23 cellular contexts compared by ENCODE assay signal in genomic region chr12:32846053-32846452, GRCh38. TPM values are rescaled to one million over a fixed set of nuclear protein-coding genes. Genes with fewer than 3 reads are reported as not detected.
DNase-seq lines count a peak whose midpoint lies in the region; ATAC-seq and TF ChIP-seq lines count a peak whose summit lies in the region.
"Had no signal": no experiment of that assay in that cellular context is flagged by ENCODE, and none has a peak within 500 bp of the region (broad histone marks: within the 10 kb centered on the region; RNA-seq: fewer than 3 reads in every experiment).

No MANE protein-coding gene starts in this region.

- peak overlapping the region; percentile 48 for H3K9ac ChIP-seq in trophoblast cell (ENCODE audit: low read length)
- H3K9ac ChIP-seq: BLaER1 treated with 17β-estradiol and CSF1 and Interleukin-3, amounts not matched to agents 10 nM and 100 nM had no signal

- H3K79me1 ChIP-seq in trophoblast cell (ENCODE audit: low read length), result peaks cover 2% of the 10 kb centered on the region

- no peak overlapping the region for H3K4ac ChIP-seq in trophoblast cell (ENCODE audit: low read depth, low read length)

- H2BK12ac ChIP-seq in trophoblast cell (ENCODE audit: low read length), result no peak overlapping the region

- H3K4me1 ChIP-seq in heart right ventricle, result peaks cover 0 to 42% (median 11%) of the 10 kb centered on the region in 9 donors
- H3K4me1 ChIP-seq in right cardiac atrium (ENCODE audit: control insufficient read depth, insufficient read depth, low read length), result peaks cover 2% of the 10 kb centered on the region
- H3K4me1 ChIP-seq in trophoblast cell (ENCODE audit: control insufficient read depth in 1 of 2, insufficient read depth in 2 of 2, low read length in 2 of 2), result peaks cover 0 to 2% of the 10 kb centered on the region in 2 experiments
- no peaks in the 10 kb centered on the region for H3K4me1 ChIP-seq in tibial artery
- H3K4me1 ChIP-seq in breast epithelium, result no peaks in the 10 kb centered on the region
- no peaks in the 10 kb centered on the region for H3K4me1 ChIP-seq in upper lobe of right lung
- H3K4me1 ChIP-seq: BLaER1 treated with 17β-estradiol and CSF1 and Interleukin-3, amounts not matched to agents 10 nM and 100 nM had no signal

- no peak overlapping the region for H2AK5ac ChIP-seq in trophoblast cell (ENCODE audit: low read length)

- no peak overlapping the region for H2AFZ ChIP-seq in trophoblast cell (ENCODE audit: insufficient read depth, low read length, poor library complexity)

- no peaks in the 10 kb centered on the region for H3K9me3 ChIP-seq in heart right ventricle
- H3K9me3 ChIP-seq in right cardiac atrium (ENCODE audit: control insufficient read depth, low read length), result no peaks in the 10 kb centered on the region
- no peaks in the 10 kb centered on the region for H3K9me3 ChIP-seq in trophoblast cell (ENCODE audit: insufficient read depth, low read depth, low read length)
- H3K9me3 ChIP-seq in tibial artery, result no peaks in the 10 kb centered on the region
- H3K9me3 ChIP-seq in breast epithelium, result no peaks in the 10 kb centered on the region
- no peaks in the 10 kb centered on the region for H3K9me3 ChIP-seq in upper lobe of right lung
- H3K9me3 ChIP-seq: A549; BE2C; BLaER1 treated with 17β-estradiol and CSF1 and Interleukin-3, amounts not matched to agents 10 nM and 100 nM had no signal

- ATAC-seq in Right ventricle myocardium superior (ENCODE audit: poor library complexity), result peak; percentile 60
- peak in 5 of 8 donors; percentile 35 to 76 (median 56) for ATAC-seq in heart right ventricle
- ATAC-seq in right cardiac atrium, result peak; percentile 51 to 60
- ATAC-seq in upper lobe of right lung, result no peak
- ATAC-seq: A549, GM12878 had no signal

- no peak overlapping the region for H3K4me2 ChIP-seq in trophoblast cell (ENCODE audit: low read length)
- H3K4me2 ChIP-seq: A549; BLaER1 treated with 17β-estradiol and CSF1 and Interleukin-3, amounts not matched to agents 10 nM and 100 nM had no signal

- intact Hi-C loops in Right ventricle myocardium superior (cut with DNase I) (no loop called here), cardiac septum (cut with DNase I) (no loop called here), heart right ventricle (cut with DNase I) (no loop called here), right cardiac atrium (cut with DNase I) (loop anchor here in 1 of 4 donors (10.0 kb wide), 1 partner anchor 49 kb away; the partner anchor contains the start of gene PKP2), tibial artery (cut with DNase I; ENCODE audit: low total_unique reads) (no loop called here), breast epithelium (cut with DNase I; ENCODE audit: low total_unique reads) (no loop called here), upper lobe of right lung (cut with DNase I) (no loop called here)

- no peak overlapping the region for H3K18ac ChIP-seq in trophoblast cell (ENCODE audit: low read length)

- no peak overlapping the region for H3K4me3 ChIP-seq in heart right ventricle
- H3K4me3 ChIP-seq in right cardiac atrium (ENCODE audit: low read length), result no peak overlapping the region
- H3K4me3 ChIP-seq in trophoblast cell (ENCODE audit: low read depth, low read length), result no peak overlapping the region
- no peak overlapping the region for H3K4me3 ChIP-seq in tibial artery
- no peak overlapping the region for H3K4me3 ChIP-seq in breast epithelium
- H3K4me3 ChIP-seq in upper lobe of right lung, result no peak overlapping the region
- H3K4me3 ChIP-seq: A549; BLaER1 treated with 17β-estradiol and CSF1 and Interleukin-3, amounts not matched to agents 10 nM and 100 nM; GM12878 had no signal

- 47 to 57% methylated on average over 6 of the region's 6 CpGs for whole genome bisulfite sequencing in heart right ventricle, 2 donors
- WGBS in right cardiac atrium, result 61% methylated on average over 6 of the region's 6 CpGs
- no CpG with 5 or more reads among the region's 6 CpGs for WGBS in trophoblast cell (ENCODE audit: extremely low coverage, insufficient coverage, insufficient read length)

- H4K91ac ChIP-seq in trophoblast cell (ENCODE audit: low read depth, low read length), result no peak overlapping the region

- H4K12ac ChIP-seq in trophoblast cell (ENCODE audit: low read depth, low read length), result no peak overlapping the region

- H2BK120ac ChIP-seq in trophoblast cell (ENCODE audit: insufficient read depth, low read length, poor library complexity), result no peak overlapping the region

- no peaks in the 10 kb centered on the region for H3K27me3 ChIP-seq in heart right ventricle
- H3K27me3 ChIP-seq in right cardiac atrium (ENCODE audit: control insufficient read depth, insufficient read depth), result no peaks in the 10 kb centered on the region
- H3K27me3 ChIP-seq in trophoblast cell (ENCODE audit: insufficient read depth, low read length), result no peaks in the 10 kb centered on the region
- no peaks in the 10 kb centered on the region for H3K27me3 ChIP-seq in tibial artery
- H3K27me3 ChIP-seq in breast epithelium, result no peaks in the 10 kb centered on the region
- H3K27me3 ChIP-seq in upper lobe of right lung, result no peaks in the 10 kb centered on the region
- H3K27me3 ChIP-seq: BE2C; BLaER1 treated with 17β-estradiol and CSF1 and Interleukin-3, amounts not matched to agents 10 nM and 100 nM had no signal

- H3K27ac ChIP-seq in heart right ventricle (peak overlapping the region in 7 of 10 donors; percentile 51 to 76 (median 65)), right cardiac atrium (ENCODE audit: low read length) (peak overlapping the region; percentile 1), trophoblast cell (ENCODE audit: low read depth, low read length) (no peak overlapping the region), tibial artery (no peak overlapping the region), breast epithelium (no peak overlapping the region), upper lobe of right lung (no peak overlapping the region)
- H3K27ac ChIP-seq: A549; BLaER1 treated with 17β-estradiol and CSF1 and Interleukin-3, amounts not matched to agents 10 nM and 100 nM had no signal

- H2BK5ac ChIP-seq in trophoblast cell (ENCODE audit: low read depth, low read length, poor library complexity), result no peak overlapping the region

- H4K8ac ChIP-seq in trophoblast cell (ENCODE audit: low read depth, low read length), result no peak overlapping the region

- no peak overlapping the region for H3K23ac ChIP-seq in trophoblast cell (ENCODE audit: low read length)

- DNase-seq in Right ventricle myocardium superior (no peak), cardiac septum (ENCODE audit: low spot score) (no peak), heart right ventricle (no peak), right cardiac atrium (no peak), trophoblast cell (no peak), tibial artery (no peak), breast epithelium (ENCODE audit: low spot score in 2 of 2) (no peak), upper lobe of right lung (no peak)
- DNase-seq: 8988T; ACHN; AML-193; BE2C; CD4-positive, alpha-beta T cell; CD8-positive, alpha-beta memory T cell; DMS 273 treated with DMSO at 0.1 percent for 48 hours; DMS79; EL; GDM1; GOT3; HCEC 1CT had no signal

- TF ChIP-seq CTCF in heart right ventricle (IDR thresholded peaks at IDR 0.05) (no peak), tibial artery (IDR thresholded peaks at IDR 0.05) (no peak), breast epithelium (IDR thresholded peaks at IDR 0.05) (no peak), upper lobe of right lung (IDR thresholded peaks at IDR 0.05) (no peak)

- no peak for TF ChIP-seq POLR2A in breast epithelium (IDR thresholded peaks at IDR 0.05)

- H3K36me3 ChIP-seq in heart right ventricle (peaks cover 0 to 30% (median 7%) of the 10 kb centered on the region in 9 donors), trophoblast cell (ENCODE audit: control insufficient read depth in 1 of 2, insufficient read depth in 2 of 2, low read length in 2 of 2) (peaks cover 20 to 32% of the 10 kb centered on the region in 2 experiments), tibial artery (no peaks in the 10 kb centered on the region), breast epithelium (no peaks in the 10 kb centered on the region), upper lobe of right lung (no peaks in the 10 kb centered on the region)
- H3K36me3 ChIP-seq: BE2C; BLaER1 treated with 17β-estradiol and CSF1 and Interleukin-3, amounts not matched to agents 10 nM and 100 nM had no signal

- no peak overlapping the region for H3K14ac ChIP-seq in trophoblast cell (ENCODE audit: low read length)

- no peaks in the 10 kb centered on the region for H3K79me2 ChIP-seq in trophoblast cell (ENCODE audit: control insufficient read depth, insufficient read depth, low read length, poor library complexity)

RNA-seq across cellular contexts. Expression of gene PKP2, which starts 50.5 kb away (rescaled TPM):
- 400 TPM for total RNA-seq in Right ventricle myocardium superior
- 463 TPM for total RNA-seq in cardiac septum
- 100 to 1,000 TPM; 280 to 639 (median 425) TPM for total RNA-seq in heart right ventricle
- polyA plus RNA-seq in heart right ventricle, result 100 to 1,000 TPM in 1 of 2 donors, 10 to 100 TPM in 1; 92.3 to 137 TPM
- total RNA-seq in right cardiac atrium, result 100 to 1,000 TPM; 147 to 374 (median 229) TPM
- 84.6 TPM for polyA plus RNA-seq in right cardiac atrium
- 144 and 147 TPM in 2 replicates for polyA plus RNA-seq in trophoblast cell (2013)
- total RNA-seq in breast epithelium, result 10 to 100 TPM; 28.5 to 39.2 (median 32.5) TPM
- total RNA-seq in upper lobe of right lung, result 1.9 TPM

Comparison
In these comparisons a context has a peak if more than half of its experiments do, and no peak if none do; other contexts are left out.
1. H3K27ac ChIP-seq: peak in heart right ventricle (7 of 10) and right cardiac atrium (single experiment); none in trophoblast cell (single experiment), tibial artery (0 of 2), breast epithelium (0 of 2) and upper lobe of right lung (single experiment).
2. RNA of gene PKP2, which starts 50.5 kb away (total RNA-seq): 463 TPM in cardiac septum (single experiment), 280 to 639 TPM in heart right ventricle, 400 TPM in Right ventricle myocardium superior (single experiment), 147 to 374 TPM in right cardiac atrium and 28.5 to 39.2 TPM in breast epithelium; 1.9 TPM in upper lobe of right lung (single experiment); every median in the first group is over 10 times any median in the second.